In the genomic region with DNA sequence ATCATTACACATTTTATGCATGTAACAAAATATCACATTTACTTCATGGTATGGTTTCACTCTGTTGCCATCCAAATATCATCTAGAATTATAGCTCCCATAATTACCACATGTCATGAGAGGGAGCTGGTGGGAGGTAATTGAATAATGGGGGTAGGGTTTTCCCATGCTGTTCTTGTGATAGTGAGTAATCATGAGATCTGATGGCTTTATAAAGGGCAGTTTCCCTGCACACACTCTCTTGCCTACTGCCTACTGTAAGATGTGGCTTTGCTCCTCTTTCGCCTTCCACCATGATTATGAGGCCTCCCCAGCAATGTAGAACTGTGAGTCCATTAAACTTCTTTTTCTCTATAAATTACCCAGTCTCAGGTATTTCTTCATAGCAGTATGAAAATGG, we compare ENCODE assay signal across 17 cellular contexts.
DNase-seq lines count a peak whose midpoint lies in the region; ATAC-seq, FAIRE-seq and TF ChIP-seq lines count a peak whose summit lies in the region.
"Had no signal": no experiment of that assay in that cellular context is flagged by ENCODE, and none has a peak within 500 bp of the region (broad histone marks: within the 10 kb centered on the region; RNA-seq: fewer than 3 reads in every experiment).

No MANE protein-coding gene starts in this region.

- ATAC-seq in stimulated activated naive CD8-positive, alpha-beta T cell treated with anti-CD3 and anti-CD28 coated beads, Interleukin-15, Interleukin-2, amounts not matched to agents 100 U/mL and 50 U/mL, for 24 hours: peak; percentile 63
- ATAC-seq in stimulated activated naive CD8-positive, alpha-beta T cell treated with anti-CD3 and anti-CD28 coated beads, Interleukin-15, amount 100 ng/mL, for 72 hours: no peak

- no peak for TF ChIP-seq CTCF in foreskin fibroblast (IDR thresholded peaks at IDR 0.05; ENCODE audit: low read depth, low read length)

- DNase-seq in stimulated activated naive CD8-positive, alpha-beta T cell treated with anti-CD3 and anti-CD28 coated beads, Interleukin-15, Interleukin-2, amounts not matched to agents 100 U/mL and 50 U/mL, for 24 hours: no peak
- DNase-seq in stimulated activated naive CD8-positive, alpha-beta T cell treated with anti-CD3 and anti-CD28 coated beads, Interleukin-15, amount 100 ng/mL, for 72 hours: no peak
- peak; percentile 67 for DNase-seq in NCI-H69 (lab: John Stamatoyannopoulos, UW)
- peak; percentile 10 for DNase-seq in foreskin melanocyte
- no peak for DNase-seq in frontal cortex (ENCODE audit: low spot score in 2 of 2)
- DNase-seq in foreskin fibroblast: no peak
- DNase-seq: ACHN; BE2C; C1 segment of cervical spinal cord; Caco-2; CD4-positive, CD25-positive, alpha-beta regulatory T cell; GDM1 had no signal

- H3K9me3 Mint-ChIP-seq in stimulated activated naive CD8-positive, alpha-beta T cell treated with anti-CD3 and anti-CD28 coated beads, Interleukin-15, amount 100 ng/mL, for 72 hours: peaks cover 28 to 30% of the 10 kb centered on the region in 2 donors

- no peak overlapping the region for H3K27ac Mint-ChIP-seq in stimulated activated naive CD8-positive, alpha-beta T cell treated with anti-CD3 and anti-CD28 coated beads, Interleukin-15, amount 100 ng/mL, for 72 hours
- H3K27ac Mint-ChIP-seq: CD4-positive, CD25-positive, alpha-beta regulatory T cell had no signal

- H3K27me3 Mint-ChIP-seq in stimulated activated naive CD8-positive, alpha-beta T cell treated with anti-CD3 and anti-CD28 coated beads, Interleukin-15, amount 100 ng/mL, for 72 hours: no peaks in the 10 kb centered on the region
- H3K27me3 Mint-ChIP-seq: CD4-positive, CD25-positive, alpha-beta regulatory T cell had no signal

- H3K4me3 ChIP-seq in foreskin fibroblast (ENCODE audit: low read depth in 1 of 2, low read length in 2 of 2): no peak overlapping the region
- H3K4me3 ChIP-seq: GM23248, HAP-1 had no signal

- no peak for FAIRE-seq in frontal cortex (lab: Jason Lieb, UNC)
- FAIRE-seq: D721Med, GM12892, GM18507 had no signal

- H3K4me1 Mint-ChIP-seq in stimulated activated naive CD8-positive, alpha-beta T cell treated with anti-CD3 and anti-CD28 coated beads, Interleukin-15, amount 100 ng/mL, for 72 hours: no peaks in the 10 kb centered on the region
- H3K4me1 Mint-ChIP-seq: CD4-positive, CD25-positive, alpha-beta regulatory T cell had no signal

- no peak overlapping the region for H3K4me3 Mint-ChIP-seq in stimulated activated naive CD8-positive, alpha-beta T cell treated with anti-CD3 and anti-CD28 coated beads, Interleukin-15, amount 100 ng/mL, for 72 hours
- H3K4me3 Mint-ChIP-seq: CD4-positive, CD25-positive, alpha-beta regulatory T cell had no signal

Comparison
In these comparisons a context has a peak if more than half of its experiments do, and no peak if none do; other contexts are left out.
1. DNase-seq: peak in NCI-H69 (single experiment) and foreskin melanocyte (single experiment); none in stimulated activated naive CD8-positive, alpha-beta T cell treated with anti-CD3 and anti-CD28 coated beads, Interleukin-15, Interleukin-2, amounts not matched to agents 100 U/mL and 50 U/mL, for 24 hours (single experiment), stimulated activated naive CD8-positive, alpha-beta T cell treated with anti-CD3 and anti-CD28 coated beads, Interleukin-15, amount 100 ng/mL, for 72 hours (0 of 2), frontal cortex (0 of 2) and foreskin fibroblast (0 of 2).